In the genomic region with DNA sequence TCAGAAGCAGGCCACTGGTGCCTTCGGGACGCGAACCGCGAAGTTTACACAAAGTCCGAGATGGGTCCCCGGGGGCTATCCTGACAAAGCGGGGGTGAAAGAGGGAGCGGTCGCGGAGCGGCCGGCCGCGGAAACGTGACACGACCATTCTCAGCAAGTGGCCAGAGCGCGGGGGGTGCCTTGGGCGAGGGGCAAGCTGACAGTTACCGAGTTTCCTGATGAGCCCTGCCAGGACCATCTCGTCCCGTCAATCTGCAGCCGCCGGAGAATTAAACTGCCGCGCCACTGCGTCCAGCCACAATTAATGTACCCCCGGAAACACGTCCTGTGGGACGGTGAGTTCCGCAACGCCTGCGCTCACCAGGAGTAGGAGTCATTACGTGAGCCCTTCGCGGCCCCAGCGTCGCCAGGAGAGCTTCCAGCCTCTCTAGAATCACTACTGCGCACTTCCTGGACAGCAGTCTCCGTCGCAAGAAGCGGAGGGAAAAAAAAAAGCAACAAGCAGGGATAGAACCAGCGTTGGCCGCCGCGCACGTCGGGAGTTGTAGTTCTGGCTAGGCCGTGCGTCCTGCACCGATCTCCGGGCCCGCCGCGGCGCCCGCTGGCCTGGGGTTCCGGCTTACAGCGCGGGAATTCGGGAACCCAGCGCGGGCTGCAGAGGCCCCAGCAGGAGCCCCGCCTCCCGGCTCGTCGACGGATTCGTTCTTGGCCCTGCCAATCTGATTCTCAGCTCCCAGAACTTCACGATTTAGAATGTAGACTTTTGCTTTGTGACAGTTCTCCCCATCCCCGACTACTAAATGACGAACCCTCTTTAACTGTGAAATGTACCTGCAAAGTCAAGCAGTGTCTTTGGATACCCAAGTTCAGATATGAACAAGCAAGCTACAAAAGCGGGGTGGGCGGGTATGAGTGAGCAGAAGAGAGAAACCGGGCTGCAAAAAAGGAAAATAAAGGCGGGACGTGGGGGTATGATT, we compare ENCODE assay signal across 8 cellular contexts. TPM values are rescaled to one million over a fixed set of nuclear protein-coding genes. Genes with fewer than 3 reads are reported as not detected.
A peak's percentile ranks its signal among the peaks of the same experiment; 100 is the strongest.
DNase-seq lines count a peak whose midpoint lies in the region; ATAC-seq and TF ChIP-seq lines count a peak whose summit lies in the region.

A gene with protein sequence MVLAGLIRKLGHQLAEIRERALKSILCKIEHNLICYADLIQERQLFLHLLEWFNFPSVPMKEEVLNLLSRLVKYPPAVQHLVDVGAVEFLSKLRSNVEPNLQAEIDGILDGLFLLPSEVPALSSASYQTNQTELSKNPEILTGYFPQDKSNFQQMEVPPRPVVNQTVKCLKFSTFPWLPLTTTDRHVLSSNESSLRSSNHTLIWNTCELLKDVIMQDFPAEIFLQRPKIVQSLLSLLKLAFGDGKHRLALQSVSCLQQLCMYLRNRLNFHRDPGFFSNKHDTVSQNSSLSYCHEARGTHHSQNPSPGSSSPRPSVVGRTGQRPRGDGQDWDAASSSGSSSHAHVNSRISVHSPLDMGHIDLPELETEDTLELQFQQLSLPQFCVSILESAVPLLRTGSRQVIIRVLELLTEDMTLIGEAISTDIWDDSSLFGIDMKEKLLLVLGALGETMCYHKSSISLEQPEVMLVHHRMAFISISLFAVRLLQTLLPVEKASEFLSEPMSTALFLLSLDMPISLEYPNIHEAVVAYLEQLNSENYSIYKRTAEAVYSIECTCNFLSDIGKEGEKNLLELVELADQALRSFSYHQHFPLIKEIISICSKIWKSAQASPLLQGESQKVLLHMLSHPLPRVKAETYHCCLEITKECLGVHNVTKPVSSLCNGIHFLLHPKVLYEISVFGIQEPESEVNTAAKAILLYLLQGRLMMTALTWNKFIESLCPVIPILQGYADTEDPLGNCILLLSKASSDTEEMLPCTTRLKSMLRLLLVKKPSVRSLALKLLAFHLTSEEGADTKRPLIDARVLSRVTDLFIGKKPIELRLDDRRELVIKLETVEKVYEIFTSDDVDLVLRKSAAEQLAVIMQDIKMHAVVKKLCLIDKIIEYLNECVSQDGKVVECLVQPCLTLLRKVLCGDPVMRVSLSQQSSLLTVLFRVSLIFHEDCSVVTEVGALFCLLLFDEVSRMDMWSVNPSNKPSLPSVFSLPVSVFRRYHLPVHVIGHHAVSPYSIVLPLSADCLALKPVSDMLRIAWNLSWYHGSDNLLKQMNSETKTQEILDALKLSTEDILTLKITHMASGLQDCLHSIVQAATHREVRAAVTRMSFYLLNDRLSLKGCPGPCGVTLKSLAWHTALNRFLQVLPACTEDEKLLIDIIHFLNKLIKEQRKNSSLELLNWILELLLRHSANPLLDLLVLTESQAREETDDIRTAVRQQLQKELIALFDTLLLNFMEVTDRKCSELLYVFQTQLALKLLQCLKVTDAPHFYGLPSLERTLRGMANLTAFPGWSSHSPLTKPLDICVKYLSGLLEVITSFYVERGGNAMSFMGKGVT (N-terminal part only) (minus strand): TSS at position 267 of the 977 bp plus-strand sequence. CDS start 29 bp downstream, at position 238.

- no peaks in the 10 kb centered on the region for H3K36me3 ChIP-seq in mucosa of descending colon (ENCODE audit: low read depth)

- ATAC-seq in GM21529 (IDR thresholded peaks at IDR 0.05; ENCODE audit: unreplicated experiment) = peak; percentile 94
- peak; percentile 99 for ATAC-seq in mucosa of descending colon

- TF ChIP-seq CTCF in epithelial cell of esophagus (IDR thresholded peaks at IDR 0.05; ENCODE audit: insufficient read depth, low read depth, low read length, missing control alignments) (no peak), mucosa of descending colon (IDR thresholded peaks at IDR 0.05) (no peak)

- H3K4me3 ChIP-seq in epithelial cell of esophagus (ENCODE audit: low read length) = peak within 1 kb of the TSS; percentile 82
- H3K4me3 ChIP-seq in mucosa of descending colon = peak within 1 kb of the TSS; percentile 33

- intact Hi-C loops in mucosa of descending colon (cut with DNase I, micrococcal nuclease) = loop anchor here in 1 of 2 donors (10.0 kb wide), 1 partner anchor 89 kb away; no protein-coding TSS in a partner anchor

- H3K4me1 Mint-ChIP-seq in IgD-negative memory B cell = peaks cover 15 to 18% (median 17%) of the 10 kb centered on the region in 3 donors

- H3K27ac Mint-ChIP-seq in IgD-negative memory B cell = peak within 1 kb of the TSS; percentile 82 to 100 (median 98)

- peaks cover 8% of the 10 kb centered on the region for H3K4me1 ChIP-seq in mucosa of descending colon (ENCODE audit: low read depth)

- no peaks in the 10 kb centered on the region for H3K9me3 Mint-ChIP-seq in IgD-negative memory B cell

- no peaks in the 10 kb centered on the region for H3K27me3 Mint-ChIP-seq in IgD-negative memory B cell

- DNase-seq in DMS 273 (lab: John Stamatoyannopoulos, UW; ENCODE audit: unreplicated experiment) (peak; percentile 98), OCI-M2 (lab: John Stamatoyannopoulos, UW; ENCODE audit: unreplicated experiment) (peak; percentile 73), activated T-cell treated with anti-CD3 and anti-CD28 coated beads for 4 hours (peak; percentile 84), epithelial cell of esophagus (ENCODE audit: low read depth) (peak; percentile 96), mucosa of descending colon (peak; percentile 95 to 97 (median 96))
- DNase-seq in stimulated activated CD8-positive, alpha-beta memory T cell treated with anti-CD3 and anti-CD28 coated beads, Interleukin-4, amount 100 ng/mL, for 24 hours (ENCODE audit: low read depth) = peak; percentile 89

- no peaks in the 10 kb centered on the region for H3K9me3 ChIP-seq in mucosa of descending colon

- peak within 1 kb of the TSS; percentile 91 to 99 (median 96) for H3K4me3 Mint-ChIP-seq in IgD-negative memory B cell

- H3K36me3 Mint-ChIP-seq in IgD-negative memory B cell = peaks cover 3% of the 10 kb centered on the region

RNA-seq across cellular contexts. Expression of the gene that starts here (rescaled TPM):
- 5.0 TPM for polyA plus RNA-seq in IgD-negative memory B cell
- total RNA-seq in mucosa of descending colon = 10 to 100 TPM; 13.0 to 15.3 (median 15.2) TPM

Comparison
In these comparisons a context has a peak if more than half of its experiments do, and no peak if none do; other contexts are left out.
1. Peak in every context shown above with its lines: DNase-seq, ATAC-seq and H3K4me3 ChIP-seq.